Comparison of ENCODE assay signal across 3 cellular contexts in the genomic region with DNA sequence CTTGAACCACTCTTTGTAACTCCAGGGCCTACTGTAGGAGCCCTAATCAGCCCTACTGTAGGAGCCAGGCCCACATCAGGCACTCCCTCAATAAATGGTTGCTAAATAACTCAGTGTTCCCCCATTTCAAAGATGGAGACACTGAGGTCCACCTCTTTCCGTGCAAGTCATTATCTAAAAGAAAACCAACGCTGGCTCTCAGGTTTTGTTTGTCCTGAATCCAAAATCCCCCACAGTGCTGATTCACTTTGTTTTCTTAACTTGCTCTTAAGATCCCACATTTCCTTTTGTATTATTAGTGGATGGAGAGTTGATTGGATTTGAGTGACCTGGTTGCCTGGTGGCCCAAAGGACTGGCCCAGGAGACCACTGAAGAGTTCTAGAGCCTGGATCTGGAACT.
TF ChIP-seq lines count a peak whose summit lies in the region.

No MANE protein-coding gene starts in this region.

TF ChIP-seq in liver, 16 proteins besides CTCF, POLR2A, EP300 and RAD21:
- TF ChIP-seq, protein P1, sequence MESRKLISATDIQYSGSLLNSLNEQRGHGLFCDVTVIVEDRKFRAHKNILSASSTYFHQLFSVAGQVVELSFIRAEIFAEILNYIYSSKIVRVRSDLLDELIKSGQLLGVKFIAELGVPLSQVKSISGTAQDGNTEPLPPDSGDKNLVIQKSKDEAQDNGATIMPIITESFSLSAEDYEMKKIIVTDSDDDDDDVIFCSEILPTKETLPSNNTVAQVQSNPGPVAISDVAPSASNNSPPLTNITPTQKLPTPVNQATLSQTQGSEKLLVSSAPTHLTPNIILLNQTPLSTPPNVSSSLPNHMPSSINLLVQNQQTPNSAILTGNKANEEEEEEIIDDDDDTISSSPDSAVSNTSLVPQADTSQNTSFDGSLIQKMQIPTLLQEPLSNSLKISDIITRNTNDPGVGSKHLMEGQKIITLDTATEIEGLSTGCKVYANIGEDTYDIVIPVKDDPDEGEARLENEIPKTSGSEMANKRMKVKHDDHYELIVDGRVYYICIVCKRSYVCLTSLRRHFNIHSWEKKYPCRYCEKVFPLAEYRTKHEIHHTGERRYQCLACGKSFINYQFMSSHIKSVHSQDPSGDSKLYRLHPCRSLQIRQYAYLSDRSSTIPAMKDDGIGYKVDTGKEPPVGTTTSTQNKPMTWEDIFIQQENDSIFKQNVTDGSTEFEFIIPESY (IDR thresholded peaks at IDR 0.05), result no peak
- TF ChIP-seq, protein P2, sequence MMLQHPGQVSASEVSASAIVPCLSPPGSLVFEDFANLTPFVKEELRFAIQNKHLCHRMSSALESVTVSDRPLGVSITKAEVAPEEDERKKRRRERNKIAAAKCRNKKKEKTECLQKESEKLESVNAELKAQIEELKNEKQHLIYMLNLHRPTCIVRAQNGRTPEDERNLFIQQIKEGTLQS (IDR thresholded peaks at IDR 0.05), result no peak
- no peak for TF ChIP-seq EGR1 (IDR thresholded peaks at IDR 0.05; ENCODE audit: low read depth in 2 of 2)
- TF ChIP-seq SP1 (IDR thresholded peaks at IDR 0.05), result no peak

TF ChIP-seq in HepG2, 621 proteins besides CTCF, POLR2A, EP300 and RAD21:
- TF ChIP-seq NR2F1 (CRISPR knock-in tag; IDR thresholded peaks at IDR 0.05) (no peak), RBAK (CRISPR knock-in tag; IDR thresholded peaks at IDR 0.05) (no peak), NFRKB (IDR thresholded peaks at IDR 0.05) (no peak), BRD4 (CRISPR knock-in tag; IDR thresholded peaks at IDR 0.05) (no peak), ZNF510 (CRISPR knock-in tag; IDR thresholded peaks at IDR 0.05; ENCODE audit: low read depth) (no peak), ETV5 (CRISPR knock-in tag; IDR thresholded peaks at IDR 0.05; ENCODE audit: borderline replicate concordance) (no peak)
- TF ChIP-seq, protein P3, sequence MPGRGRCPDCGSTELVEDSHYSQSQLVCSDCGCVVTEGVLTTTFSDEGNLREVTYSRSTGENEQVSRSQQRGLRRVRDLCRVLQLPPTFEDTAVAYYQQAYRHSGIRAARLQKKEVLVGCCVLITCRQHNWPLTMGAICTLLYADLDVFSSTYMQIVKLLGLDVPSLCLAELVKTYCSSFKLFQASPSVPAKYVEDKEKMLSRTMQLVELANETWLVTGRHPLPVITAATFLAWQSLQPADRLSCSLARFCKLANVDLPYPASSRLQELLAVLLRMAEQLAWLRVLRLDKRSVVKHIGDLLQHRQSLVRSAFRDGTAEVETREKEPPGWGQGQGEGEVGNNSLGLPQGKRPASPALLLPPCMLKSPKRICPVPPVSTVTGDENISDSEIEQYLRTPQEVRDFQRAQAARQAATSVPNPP (CRISPR knock-in tag; IDR thresholded peaks at IDR 0.05), result no peak
- TF ChIP-seq, protein P4, sequence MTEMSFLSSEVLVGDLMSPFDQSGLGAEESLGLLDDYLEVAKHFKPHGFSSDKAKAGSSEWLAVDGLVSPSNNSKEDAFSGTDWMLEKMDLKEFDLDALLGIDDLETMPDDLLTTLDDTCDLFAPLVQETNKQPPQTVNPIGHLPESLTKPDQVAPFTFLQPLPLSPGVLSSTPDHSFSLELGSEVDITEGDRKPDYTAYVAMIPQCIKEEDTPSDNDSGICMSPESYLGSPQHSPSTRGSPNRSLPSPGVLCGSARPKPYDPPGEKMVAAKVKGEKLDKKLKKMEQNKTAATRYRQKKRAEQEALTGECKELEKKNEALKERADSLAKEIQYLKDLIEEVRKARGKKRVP (CRISPR knock-in tag; IDR thresholded peaks at IDR 0.05), result no peak

TF ChIP-seq in GM12878, 131 proteins besides CTCF, POLR2A, EP300 and RAD21:
- TF ChIP-seq, protein P5, sequence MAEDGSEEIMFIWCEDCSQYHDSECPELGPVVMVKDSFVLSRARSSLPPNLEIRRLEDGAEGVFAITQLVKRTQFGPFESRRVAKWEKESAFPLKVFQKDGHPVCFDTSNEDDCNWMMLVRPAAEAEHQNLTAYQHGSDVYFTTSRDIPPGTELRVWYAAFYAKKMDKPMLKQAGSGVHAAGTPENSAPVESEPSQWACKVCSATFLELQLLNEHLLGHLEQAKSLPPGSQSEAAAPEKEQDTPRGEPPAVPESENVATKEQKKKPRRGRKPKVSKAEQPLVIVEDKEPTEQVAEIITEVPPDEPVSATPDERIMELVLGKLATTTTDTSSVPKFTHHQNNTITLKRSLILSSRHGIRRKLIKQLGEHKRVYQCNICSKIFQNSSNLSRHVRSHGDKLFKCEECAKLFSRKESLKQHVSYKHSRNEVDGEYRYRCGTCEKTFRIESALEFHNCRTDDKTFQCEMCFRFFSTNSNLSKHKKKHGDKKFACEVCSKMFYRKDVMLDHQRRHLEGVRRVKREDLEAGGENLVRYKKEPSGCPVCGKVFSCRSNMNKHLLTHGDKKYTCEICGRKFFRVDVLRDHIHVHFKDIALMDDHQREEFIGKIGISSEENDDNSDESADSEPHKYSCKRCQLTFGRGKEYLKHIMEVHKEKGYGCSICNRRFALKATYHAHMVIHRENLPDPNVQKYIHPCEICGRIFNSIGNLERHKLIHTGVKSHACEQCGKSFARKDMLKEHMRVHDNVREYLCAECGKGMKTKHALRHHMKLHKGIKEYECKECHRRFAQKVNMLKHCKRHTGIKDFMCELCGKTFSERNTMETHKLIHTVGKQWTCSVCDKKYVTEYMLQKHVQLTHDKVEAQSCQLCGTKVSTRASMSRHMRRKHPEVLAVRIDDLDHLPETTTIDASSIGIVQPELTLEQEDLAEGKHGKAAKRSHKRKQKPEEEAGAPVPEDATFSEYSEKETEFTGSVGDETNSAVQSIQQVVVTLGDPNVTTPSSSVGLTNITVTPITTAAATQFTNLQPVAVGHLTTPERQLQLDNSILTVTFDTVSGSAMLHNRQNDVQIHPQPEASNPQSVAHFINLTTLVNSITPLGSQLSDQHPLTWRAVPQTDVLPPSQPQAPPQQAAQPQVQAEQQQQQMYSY (CRISPR knock-in tag; IDR thresholded peaks at IDR 0.05), result no peak
- TF ChIP-seq, protein P6, sequence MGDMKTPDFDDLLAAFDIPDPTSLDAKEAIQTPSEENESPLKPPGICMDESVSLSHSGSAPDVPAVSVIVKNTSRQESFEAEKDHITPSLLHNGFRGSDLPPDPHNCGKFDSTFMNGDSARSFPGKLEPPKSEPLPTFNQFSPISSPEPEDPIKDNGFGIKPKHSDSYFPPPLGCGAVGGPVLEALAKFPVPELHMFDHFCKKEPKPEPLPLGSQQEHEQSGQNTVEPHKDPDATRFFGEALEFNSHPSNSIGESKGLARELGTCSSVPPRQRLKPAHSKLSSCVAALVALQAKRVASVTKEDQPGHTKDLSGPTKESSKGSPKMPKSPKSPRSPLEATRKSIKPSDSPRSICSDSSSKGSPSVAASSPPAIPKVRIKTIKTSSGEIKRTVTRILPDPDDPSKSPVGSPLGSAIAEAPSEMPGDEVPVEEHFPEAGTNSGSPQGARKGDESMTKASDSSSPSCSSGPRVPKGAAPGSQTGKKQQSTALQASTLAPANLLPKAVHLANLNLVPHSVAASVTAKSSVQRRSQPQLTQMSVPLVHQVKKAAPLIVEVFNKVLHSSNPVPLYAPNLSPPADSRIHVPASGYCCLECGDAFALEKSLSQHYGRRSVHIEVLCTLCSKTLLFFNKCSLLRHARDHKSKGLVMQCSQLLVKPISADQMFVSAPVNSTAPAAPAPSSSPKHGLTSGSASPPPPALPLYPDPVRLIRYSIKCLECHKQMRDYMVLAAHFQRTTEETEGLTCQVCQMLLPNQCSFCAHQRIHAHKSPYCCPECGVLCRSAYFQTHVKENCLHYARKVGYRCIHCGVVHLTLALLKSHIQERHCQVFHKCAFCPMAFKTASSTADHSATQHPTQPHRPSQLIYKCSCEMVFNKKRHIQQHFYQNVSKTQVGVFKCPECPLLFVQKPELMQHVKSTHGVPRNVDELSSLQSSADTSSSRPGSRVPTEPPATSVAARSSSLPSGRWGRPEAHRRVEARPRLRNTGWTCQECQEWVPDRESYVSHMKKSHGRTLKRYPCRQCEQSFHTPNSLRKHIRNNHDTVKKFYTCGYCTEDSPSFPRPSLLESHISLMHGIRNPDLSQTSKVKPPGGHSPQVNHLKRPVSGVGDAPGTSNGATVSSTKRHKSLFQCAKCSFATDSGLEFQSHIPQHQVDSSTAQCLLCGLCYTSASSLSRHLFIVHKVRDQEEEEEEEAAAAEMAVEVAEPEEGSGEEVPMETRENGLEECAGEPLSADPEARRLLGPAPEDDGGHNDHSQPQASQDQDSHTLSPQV (IDR thresholded peaks at IDR 0.05), result peak; percentile 76; the same call in 1 of the 2 replicates
- TF ChIP-seq PML (IDR thresholded peaks at IDR 0.05; ENCODE audit: low read length) (no peak), EZH2 (IDR thresholded peaks at IDR 0.05; ENCODE audit: borderline replicate concordance, control insufficient read depth, low read depth, low read length) (no peak)
